ENCODE assay signal across 26 cellular contexts in genomic region chr10:54194768-54195167, GRCh38.
DNase-seq lines count a peak whose midpoint lies in the region; ATAC-seq, FAIRE-seq and TF ChIP-seq lines count a peak whose summit lies in the region.
"Had no signal": no experiment of that assay in that cellular context is flagged by ENCODE, and none has a peak within 500 bp of the region (broad histone marks: within the 10 kb centered on the region; RNA-seq: fewer than 3 reads in every experiment).

No MANE protein-coding gene starts in this region.

- H3K36me3 ChIP-seq in GM12878 (ENCODE audit: control insufficient read depth in 2 of 2, insufficient read depth in 2 of 2, low read length in 1 of 2), result no peaks in the 10 kb centered on the region
- no peaks in the 10 kb centered on the region for H3K36me3 ChIP-seq in tibial nerve
- H3K36me3 ChIP-seq: BLaER1 had no signal

- H3K9me3 ChIP-seq in GM12878 (replicated peaks; ENCODE audit: control insufficient read depth, insufficient read depth, low read length), result no peaks in the 10 kb centered on the region
- no peaks in the 10 kb centered on the region for H3K9me3 ChIP-seq in tibial nerve
- H3K9me3 ChIP-seq: BLaER1 had no signal

- POLR2A ChIA-PET in GM12878 (lab: Charles Lee), result interaction anchor here (0.6 kb wide), 1 partner anchor 105 kb away, joined by 5 read pairs; no protein-coding TSS in a partner anchor

- FAIRE-seq in GM12891 (lab: Jason Lieb, UNC), result no peak
- FAIRE-seq in GM12878 (lab: Jason Lieb, UNC), result peak; percentile 31
- FAIRE-seq: A204.1 had no signal

- BruUV-seq in GM12878 (replicated peaks; lab: Mats Ljungman, UMichigan), result no TSS peak

- H3K27me3 ChIP-seq in GM12878 (replicated peaks in 1 of 2; ENCODE audit: control insufficient read depth in 2 of 2, insufficient read depth in 2 of 2, low read length in 1 of 2) (no peaks in the 10 kb centered on the region), tibial nerve (no peaks in the 10 kb centered on the region)
- H3K27me3 ChIP-seq: BLaER1 had no signal

- H3K4me3 ChIP-seq in GM12878 (no peak overlapping the region), tibial nerve (no peak overlapping the region)
- H3K4me3 ChIP-seq: BLaER1 had no signal

- in situ Hi-C loops in GM12878 (cut with MboI), result no loop called here

- TF ChIP-seq EP300 in GM12878 (IDR thresholded peaks at IDR 0.05; ENCODE audit: borderline replicate concordance in 1 of 2, control insufficient read depth in 1 of 2, low read depth in 2 of 2, low read length in 2 of 2), result peak in 1 of 2 experiments; percentile 59; a peak in 2 of 4 replicates
- no peak for TF ChIP-seq EP300 in tibial nerve (IDR thresholded peaks at IDR 0.05)

- H3K27ac ChIP-seq in GM12878 (ENCODE audit: control insufficient read depth, insufficient read depth), result no peak overlapping the region
- no peak overlapping the region for H3K27ac ChIP-seq in tibial nerve
- H3K27ac ChIP-seq: BLaER1, HL-60 had no signal

- no peaks in the 10 kb centered on the region for H3K4me1 ChIP-seq in GM12878 (ENCODE audit: control insufficient read depth, insufficient read depth, low read length)
- no peaks in the 10 kb centered on the region for H3K4me1 ChIP-seq in tibial nerve
- H3K4me1 ChIP-seq: BLaER1 had no signal

- ATAC-seq in GM18867 (IDR thresholded peaks at IDR 0.05; ENCODE audit: unreplicated experiment) (peak; percentile 64), HG03432 (IDR thresholded peaks at IDR 0.05; ENCODE audit: unreplicated experiment) (peak; percentile 72), GM12878 (peak; percentile 92), HG03139 (IDR thresholded peaks at IDR 0.05; ENCODE audit: unreplicated experiment) (no peak)
- ATAC-seq: T-cell had no signal

- CTCF ChIA-PET in GM12878 (lab: Yijun Ruan, JAX), result interaction anchor here (1.2 kb wide), 1 partner anchor 62 kb away, joined by 4 read pairs; no protein-coding TSS in a partner anchor

- H4K20me1 ChIP-seq in GM12878 (ENCODE audit: control insufficient read depth, insufficient read depth), result no peaks in the 10 kb centered on the region
- H4K20me1 ChIP-seq: BLaER1 had no signal

- no peaks in the 10 kb centered on the region for H3K79me2 ChIP-seq in GM12878 (ENCODE audit: control insufficient read depth, insufficient read depth, low read length)

- TF ChIP-seq RAD21 in GM12878 (IDR thresholded peaks at IDR 0.05; ENCODE audit: insufficient read depth, low read depth, low read length), result no peak

- SMC1A ChIA-PET in GM12878 (lab: Charles Lee; ENCODE audit: uncharacterized antibody, unreplicated experiment), result interaction anchor here (0.7 to 1.7 kb wide), 2 partner anchors 13 to 62 kb away, joined by 3 to 10 read pairs; no protein-coding TSS in a partner anchor

- RAD21 ChIA-PET in GM12878 (lab: Charles Lee; ENCODE audit: unreplicated experiment), result interaction anchor here (1.1 to 2.2 kb wide), 2 partner anchors 63 kb away, joined by 3 to 18 read pairs; no protein-coding TSS in a partner anchor

- no peak overlapping the region for H3K9ac ChIP-seq in GM12878 (ENCODE audit: control insufficient read depth, insufficient read depth, low read length)
- H3K9ac ChIP-seq: BLaER1 had no signal

- intact Hi-C loops in GM12878 (cut with micrococcal nuclease; ENCODE audit: unreplicated experiment), result loop anchor here (10.0 kb wide), 1 partner anchor 60 kb away; no protein-coding TSS in a partner anchor

- no peak overlapping the region for H3K4me2 ChIP-seq in GM12878 (ENCODE audit: control insufficient read depth, insufficient read depth)
- H3K4me2 ChIP-seq: BLaER1 had no signal

- no peak for TF ChIP-seq POLR2A in GM12891 (IDR thresholded peaks at IDR 0.05; ENCODE audit: low read depth, low read length)
- TF ChIP-seq POLR2A in GM12878 (IDR thresholded peaks at IDR 0.05; ENCODE audit: low read depth, low read length), result no peak
- TF ChIP-seq POLR2A in tibial nerve (IDR thresholded peaks at IDR 0.05), result no peak

- TF ChIP-seq CTCF in GM12878 (IDR thresholded peaks at IDR 0.05 in 2 of 3, conservative IDR thresholded peaks at IDR 0.05 in 1 of 3; ENCODE audit: control insufficient read depth in 2 of 3, extremely low read depth in 1 of 3, insufficient read depth in 1 of 3, low read depth in 3 of 3, low read length in 3 of 3), result no peak
- no peak for TF ChIP-seq CTCF in tibial nerve (IDR thresholded peaks at IDR 0.05)

- DNase-seq in GM12891 (ENCODE audit: insufficient read length, low spot score), result no peak
- DNase-seq in GM12878 (ENCODE audit: low read depth, low spot score), result peak; percentile 4
- no peak for DNase-seq in HCEC 1CT
- DNase-seq in tibial nerve (ENCODE audit: low spot score in 2 of 2), result no peak
- DNase-seq in HK-2 (ENCODE audit: unreplicated experiment), result no peak
- DNase-seq: CD4-positive, CD25-positive, alpha-beta regulatory T cell; DMS153; DND-41; GOT3; Kasumi-1; MV-4-11; NCI-H1105; NCI-H1436 treated with DMSO at 0.1 percent for 48 hours; NCI-H187 treated with DMSO at 0.1 percent for 48 hours; NCI-H446 treated with DMSO at 0.1 percent for 48 hours; NCI-H526; NCI-H82; RPMI8226; SHP77; T-cell had no signal

- no peak overlapping the region for H2AFZ ChIP-seq in GM12878 (ENCODE audit: control insufficient read depth, low read depth, low read length)

TF ChIP-seq in GM12891, 5 proteins besides CTCF, POLR2A, EP300 and RAD21:
- TF ChIP-seq PAX5 (IDR thresholded peaks at IDR 0.05; ENCODE audit: insufficient read depth, low read length, severe bottlenecking) (no peak), POLR2AphosphoS5 (IDR thresholded peaks at IDR 0.05; ENCODE audit: low read depth, low read length) (no peak), POU2F2 (IDR thresholded peaks at IDR 0.05; ENCODE audit: low read depth, low read length) (no peak), TAF1 (IDR thresholded peaks at IDR 0.05; ENCODE audit: low read depth, low read length) (no peak), SPI1 (IDR thresholded peaks at IDR 0.05; ENCODE audit: low read depth, low read length) (peak; percentile 68)
TF ChIP-seq in GM12891: peak in this region for 1.

TF ChIP-seq in GM12878, 131 proteins besides CTCF, POLR2A, EP300 and RAD21 (continues in another document):
- TF ChIP-seq ATF2 (IDR thresholded peaks at IDR 0.05; ENCODE audit: low read length), result 0 out of 2 replicates have a peak, but pooled peaks have one; percentile 23
- peak; percentile 84; the same call in 1 of the 2 replicates for TF ChIP-seq MTA2 (IDR thresholded peaks at IDR 0.05; ENCODE audit: low read depth)
- TF ChIP-seq EED (IDR thresholded peaks at IDR 0.05; ENCODE audit: low read depth), result no peak
- no peak for TF ChIP-seq FOXM1 (IDR thresholded peaks at IDR 0.05; ENCODE audit: low read depth, low read length)
- TF ChIP-seq BACH1 (IDR thresholded peaks at IDR 0.05; ENCODE audit: borderline replicate concordance), result peak; percentile 29; the same call in 1 of the 2 replicates
- no peak for TF ChIP-seq E4F1 (IDR thresholded peaks at IDR 0.05; ENCODE audit: borderline replicate concordance, partially characterized antibody)
- peak; percentile 77; the same call in 1 of the 2 replicates for TF ChIP-seq MLLT1 (IDR thresholded peaks at IDR 0.05)
- peak; percentile 16; the same call in 1 of the 2 replicates for TF ChIP-seq JUNB (IDR thresholded peaks at IDR 0.05)
- no peak for TF ChIP-seq BMI1 (IDR thresholded peaks at IDR 0.05; ENCODE audit: borderline replicate concordance)
- TF ChIP-seq SMARCA5 (IDR thresholded peaks at IDR 0.05), result 0 out of 2 replicates have a peak, but pooled peaks have one; percentile 36
- no peak for TF ChIP-seq TCF3 (IDR thresholded peaks at IDR 0.05; ENCODE audit: borderline replicate concordance, insufficient read depth, low read depth, low read length)
- no peak for TF ChIP-seq SMC3 (IDR thresholded peaks at IDR 0.05; ENCODE audit: borderline replicate concordance, low read length)
